9 cellular contexts compared by ENCODE assay signal in the genomic region with DNA sequence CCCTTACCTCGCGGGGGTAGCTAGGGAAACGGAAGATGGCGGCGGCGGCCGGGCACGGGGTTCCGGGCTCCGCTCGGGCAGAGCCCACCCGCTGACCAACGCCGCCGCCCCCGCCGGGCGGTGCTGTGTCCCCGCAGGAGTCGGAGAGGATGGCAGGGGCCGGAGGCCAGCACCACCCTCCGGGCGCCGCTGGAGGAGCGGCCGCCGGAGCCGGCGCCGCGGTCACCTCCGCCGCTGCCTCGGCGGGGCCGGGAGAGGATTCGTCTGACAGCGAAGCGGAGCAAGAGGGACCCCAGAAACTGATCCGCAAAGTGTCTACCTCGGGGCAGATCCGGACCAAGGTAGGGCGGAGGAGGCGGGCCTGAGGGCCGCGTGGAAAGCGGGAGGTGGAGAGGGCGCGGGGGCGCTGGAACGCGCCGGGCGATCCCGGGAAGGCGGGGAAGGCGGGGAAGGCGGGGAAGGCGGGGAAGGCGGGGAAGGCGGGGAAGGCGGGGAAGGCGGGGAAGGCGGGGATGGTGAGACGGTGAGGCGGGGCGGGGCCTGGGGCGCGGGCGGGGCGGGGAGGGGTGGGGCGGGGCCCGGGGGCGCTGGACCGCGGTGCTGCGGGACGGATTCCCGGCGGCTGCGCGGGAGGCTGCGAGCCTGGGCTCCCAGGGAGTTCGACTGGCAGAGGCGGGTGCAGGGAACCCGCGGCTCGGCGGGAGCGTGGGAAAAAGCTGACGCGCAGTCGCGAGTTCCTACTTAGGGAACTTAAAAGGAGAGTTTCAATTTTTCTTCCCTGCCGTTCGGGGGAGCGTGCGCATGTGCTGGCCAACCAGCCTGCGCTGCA. TPM values are rescaled to one million over a fixed set of nuclear protein-coding genes. Genes with fewer than 3 reads are reported as not detected.
A peak's percentile ranks its signal among the peaks of the same experiment; 100 is the strongest.
DNase-seq lines count a peak whose midpoint lies in the region; ATAC-seq, FAIRE-seq and TF ChIP-seq lines count a peak whose summit lies in the region.
"Had no signal": no experiment of that assay in that cellular context is flagged by ENCODE, and none has a peak within 500 bp of the region (broad histone marks: within the 10 kb centered on the region; RNA-seq: fewer than 3 reads in every experiment).

A gene with protein sequence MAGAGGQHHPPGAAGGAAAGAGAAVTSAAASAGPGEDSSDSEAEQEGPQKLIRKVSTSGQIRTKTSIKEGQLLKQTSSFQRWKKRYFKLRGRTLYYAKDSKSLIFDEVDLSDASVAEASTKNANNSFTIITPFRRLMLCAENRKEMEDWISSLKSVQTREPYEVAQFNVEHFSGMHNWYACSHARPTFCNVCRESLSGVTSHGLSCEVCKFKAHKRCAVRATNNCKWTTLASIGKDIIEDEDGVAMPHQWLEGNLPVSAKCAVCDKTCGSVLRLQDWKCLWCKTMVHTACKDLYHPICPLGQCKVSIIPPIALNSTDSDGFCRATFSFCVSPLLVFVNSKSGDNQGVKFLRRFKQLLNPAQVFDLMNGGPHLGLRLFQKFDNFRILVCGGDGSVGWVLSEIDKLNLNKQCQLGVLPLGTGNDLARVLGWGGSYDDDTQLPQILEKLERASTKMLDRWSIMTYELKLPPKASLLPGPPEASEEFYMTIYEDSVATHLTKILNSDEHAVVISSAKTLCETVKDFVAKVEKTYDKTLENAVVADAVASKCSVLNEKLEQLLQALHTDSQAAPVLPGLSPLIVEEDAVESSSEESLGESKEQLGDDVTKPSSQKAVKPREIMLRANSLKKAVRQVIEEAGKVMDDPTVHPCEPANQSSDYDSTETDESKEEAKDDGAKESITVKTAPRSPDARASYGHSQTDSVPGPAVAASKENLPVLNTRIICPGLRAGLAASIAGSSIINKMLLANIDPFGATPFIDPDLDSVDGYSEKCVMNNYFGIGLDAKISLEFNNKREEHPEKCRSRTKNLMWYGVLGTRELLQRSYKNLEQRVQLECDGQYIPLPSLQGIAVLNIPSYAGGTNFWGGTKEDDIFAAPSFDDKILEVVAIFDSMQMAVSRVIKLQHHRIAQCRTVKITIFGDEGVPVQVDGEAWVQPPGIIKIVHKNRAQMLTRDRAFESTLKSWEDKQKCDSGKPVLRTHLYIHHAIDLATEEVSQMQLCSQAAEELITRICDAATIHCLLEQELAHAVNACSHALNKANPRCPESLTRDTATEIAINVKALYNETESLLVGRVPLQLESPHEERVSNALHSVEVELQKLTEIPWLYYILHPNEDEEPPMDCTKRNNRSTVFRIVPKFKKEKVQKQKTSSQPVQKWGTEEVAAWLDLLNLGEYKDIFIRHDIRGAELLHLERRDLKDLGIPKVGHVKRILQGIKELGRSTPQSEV (plus strand): TSS at position 24 of the 829 bp plus-strand sequence. CDS start 126 bp downstream, at position 150.

- TF ChIP-seq CTCF in WI38 (IDR thresholded peaks at IDR 0.05; ENCODE audit: low read depth, low read length): 0 out of 2 replicates have a peak, but pooled peaks have one; percentile 8

- H3K27ac ChIP-seq in caudate nucleus (ENCODE audit: low read depth, low read length): peak within 1 kb of the TSS; percentile 74
- peak within 1 kb of the TSS; percentile 25 to 97 for H3K27ac ChIP-seq in small intestine (ENCODE audit: low read depth in 1 of 2, low read length in 1 of 2)

- H3K36me3 ChIP-seq in small intestine (ENCODE audit: control insufficient read depth in 2 of 2, insufficient read depth in 2 of 2, low read length in 2 of 2): no peaks in the 10 kb centered on the region

- no peaks in the 10 kb centered on the region for H3K9me3 ChIP-seq in small intestine (ENCODE audit: control insufficient read depth, low read depth)

- peak; percentile 70 to 86 (median 82) for DNase-seq in NCI-H1417 (lab: John Stamatoyannopoulos, UW)
- no peak for DNase-seq in NCI-H1417 treated with DMSO at 0.1 percent for 48 hours (lab: John Stamatoyannopoulos, UW)
- peak; percentile 45 for DNase-seq in NCI-H146 treated with DMSO at 0.1 percent for 48 hours (lab: John Stamatoyannopoulos, UW; ENCODE audit: unreplicated experiment)
- DNase-seq in caudate nucleus (lab: John Stamatoyannopoulos, UW): peak in 59 of 61 donors; percentile 7 to 92 (median 75)
- DNase-seq in inferior parietal cortex (ENCODE audit: extremely low spot score): peak; percentile 39
- peak; percentile 74 for DNase-seq in small intestine

- 0 to 1% (median 1%) methylated on average over 47 to 99 of the region's 99 CpGs for WGBS in small intestine, 3 donors

- peak; percentile 47 for ATAC-seq in HG02678 (IDR thresholded peaks at IDR 0.05; ENCODE audit: unreplicated experiment)

- H3K27me3 ChIP-seq in small intestine (ENCODE audit: control insufficient read depth in 2 of 2, insufficient read depth in 2 of 2, low read length in 2 of 2): no peaks in the 10 kb centered on the region

- H3K4me1 ChIP-seq in small intestine (ENCODE audit: control insufficient read depth in 2 of 2, insufficient read depth in 1 of 2, low read depth in 1 of 2, low read length in 1 of 2): peaks cover 0 to 3% of the 10 kb centered on the region in 2 donors

- H3K4me3 ChIP-seq in WI38 (ENCODE audit: low read depth, low read length): peak within 1 kb of the TSS; percentile 80
- peak within 1 kb of the TSS; percentile 90 to 99 for H3K4me3 ChIP-seq in small intestine (ENCODE audit: low read depth in 1 of 2, low read length in 2 of 2)

- FAIRE-seq in small intestine (lab: Jason Lieb, UNC): no peak
- FAIRE-seq: A204.1 had no signal

RNA-seq across cellular contexts. Expression of the gene that starts here (rescaled TPM):
- polyA plus RNA-seq in small intestine: 1 to 10 TPM in 1 of 3 donors, under 1 TPM in 2; 0.45 to 3.4 (median 0.54) TPM
